20 cellular contexts compared by ENCODE assay signal in genomic region chr4:635851-636627, GRCh38. TPM values are rescaled to one million over a fixed set of nuclear protein-coding genes. Genes with fewer than 3 reads are reported as not detected.
DNase-seq lines count a peak whose midpoint lies in the region; ATAC-seq, FAIRE-seq and TF ChIP-seq lines count a peak whose summit lies in the region.
"Had no signal": no experiment of that assay in that cellular context is flagged by ENCODE, and none has a peak within 500 bp of the region (broad histone marks: within the 10 kb centered on the region; RNA-seq: fewer than 3 reads in every experiment).

No MANE protein-coding gene starts in this region.

- H3K4me1 ChIP-seq in kidney (ENCODE audit: control insufficient read depth in 1 of 2, insufficient read depth in 1 of 2, low read depth in 1 of 2, low read length in 2 of 2) (no peaks in the 10 kb centered on the region), spleen (no peaks in the 10 kb centered on the region), A673 (ENCODE audit: insufficient read depth, low read length, poor library complexity, severe bottlenecking) (no peaks in the 10 kb centered on the region)

- no peak overlapping the region for H3K27ac ChIP-seq in kidney (ENCODE audit: low read depth in 2 of 2, low read length in 2 of 2)
- no peak overlapping the region for H3K27ac ChIP-seq in spleen
- no peak overlapping the region for H3K27ac ChIP-seq in A673 (ENCODE audit: low read depth, low read length, poor library complexity, severe bottlenecking)

- H3K4me3 ChIP-seq in kidney (ENCODE audit: low read length in 2 of 2) (no peak overlapping the region), spleen (no peak overlapping the region), A673 (ENCODE audit: low read depth, low read length, poor library complexity, severe bottlenecking) (no peak overlapping the region)
- H3K4me3 ChIP-seq: GM23338 had no signal

- BruUV-seq in A673 (replicated peaks; lab: Mats Ljungman, UMichigan), result no TSS peak

- no peak overlapping the region for H3K27ac Mint-ChIP-seq in WTC11
- H3K27ac Mint-ChIP-seq: GM23338 had no signal

- peak; percentile 15 for DNase-seq in left ventricle myocardium superior
- DNase-seq in left cardiac atrium, result no peak
- DNase-seq in WTC11 (ENCODE audit: low spot score), result peak; percentile 6
- DNase-seq in kidney, result peak; percentile 67
- peak; percentile 69 for DNase-seq in spleen
- no peak for DNase-seq in stimulated activated CD4-positive, alpha-beta T cell treated with anti-CD3 and anti-CD28 coated beads, Interleukin-4, amount 100 ng/mL, for 24 hours
- DNase-seq in A673 (ENCODE audit: low spot score), result no peak
- DNase-seq: AML-193, COR-L47, GF-D8, KBM-7, NCI-H1436 treated with DMSO at 0.1 percent for 48 hours, NCI-H2081, NCI-H510A treated with DMSO at 0.1 percent for 48 hours, NCI-H82, PC-3 had no signal

- H3K36me3 Mint-ChIP-seq in WTC11, result peaks cover 6% of the 10 kb centered on the region; the same call in 1 of the 2 replicates

- 84 to 90% (median 86%) methylated on average over 20 to 22 of the region's 22 CpGs for WGBS in spleen, 5 donors

- H3K4me3 Mint-ChIP-seq in WTC11, result no peak overlapping the region
- H3K4me3 Mint-ChIP-seq: GM23338 had no signal

- H3K27me3 Mint-ChIP-seq in WTC11 (ENCODE audit: low read depth), result peaks cover 7% of the 10 kb centered on the region

- H3K36me3 ChIP-seq in kidney (ENCODE audit: control insufficient read depth in 1 of 2, insufficient read depth in 2 of 2, low read length in 2 of 2) (no peaks in the 10 kb centered on the region), spleen (no peaks in the 10 kb centered on the region), A673 (ENCODE audit: insufficient read depth, low read length, poor library complexity, severe bottlenecking) (no peaks in the 10 kb centered on the region)

- H3K9me3 Mint-ChIP-seq in WTC11, result peaks cover 27% of the 10 kb centered on the region

- H3K27me3 ChIP-seq in spleen (replicated peaks in 1 of 7), result peaks cover 0 to 35% (median 0%) of the 10 kb centered on the region in 7 donors
- H3K27me3 ChIP-seq in A673 (replicated peaks; ENCODE audit: insufficient read depth, low read depth, low read length, poor library complexity), result peaks cover 15% of the 10 kb centered on the region

- intact Hi-C loops in left ventricle myocardium superior (cut with micrococcal nuclease) (no loop called here), left cardiac atrium (cut with DNase I) (no loop called here), kidney (cut with DNase I) (no loop called here), spleen (cut with DNase I; ENCODE audit: low total_unique reads) (no loop called here), A673 (cut with micrococcal nuclease; ENCODE audit: unreplicated experiment) (no loop called here)

- H3K4me1 Mint-ChIP-seq in WTC11, result no peaks in the 10 kb centered on the region
- H3K4me1 Mint-ChIP-seq: GM23338 had no signal

- CTCF ChIA-PET in WTC11 (lab: Charles Lee) (no interaction called here), A673 (lab: Charles Lee) (no interaction called here)

- TF ChIP-seq POLR2A in spleen (IDR thresholded peaks at IDR 0.05), result no peak

- TF ChIP-seq CTCF in WTC11 (IDR thresholded peaks at IDR 0.05) (no peak), kidney (IDR thresholded peaks at IDR 0.05; ENCODE audit: borderline replicate concordance, extremely low read depth, insufficient read depth) (no peak), spleen (IDR thresholded peaks at IDR 0.05 in 8 of 11, conservative IDR thresholded peaks at IDR 0.05 in 3 of 11) (no peak), A673 (conservative IDR thresholded peaks at IDR 0.05; ENCODE audit: low read depth, low read length) (no peak)

- POLR2A ChIA-PET in WTC11 (lab: Charles Lee) (no interaction called here), A673 (lab: Charles Lee; ENCODE audit: low non-redundant PET) (no interaction called here)

- no peak for ATAC-seq in left ventricle myocardium superior
- ATAC-seq in left cardiac atrium, result no peak
- no peak for ATAC-seq in WTC11
- ATAC-seq: GM23338, PC-3 had no signal

- FAIRE-seq in kidney (lab: Jason Lieb, UNC), result no peak
- FAIRE-seq: GM12891, GM18507 had no signal

- H3K9me3 ChIP-seq in kidney (ENCODE audit: control insufficient read depth in 1 of 2, low read length in 2 of 2) (peaks cover 0 to 4% of the 10 kb centered on the region in 2 donors), spleen (peaks cover 0 to 15% (median 0%) of the 10 kb centered on the region in 8 donors), A673 (ENCODE audit: low read depth, low read length, poor library complexity, severe bottlenecking) (no peaks in the 10 kb centered on the region)

- H3K9ac ChIP-seq in kidney (ENCODE audit: low read length in 2 of 2), result no peak overlapping the region

TF ChIP-seq in WTC11, 78 proteins besides CTCF, POLR2A, EP300 and RAD21 (continues in another document):
- TF ChIP-seq AR (CRISPR knock-in tag; IDR thresholded peaks at IDR 0.05) (no peak), JAZF1 (CRISPR knock-in tag; IDR thresholded peaks at IDR 0.05) (no peak), E2F5 (CRISPR knock-in tag; IDR thresholded peaks at IDR 0.05) (no peak), TP53 (CRISPR knock-in tag; IDR thresholded peaks at IDR 0.05) (no peak), GABPB1 (CRISPR knock-in tag; IDR thresholded peaks at IDR 0.05) (no peak), ATF1 (CRISPR knock-in tag; IDR thresholded peaks at IDR 0.05) (no peak), ELF4 (CRISPR knock-in tag; IDR thresholded peaks at IDR 0.05; ENCODE audit: low read depth) (no peak), SMAD4 (CRISPR knock-in tag; IDR thresholded peaks at IDR 0.05) (no peak), CREM (CRISPR knock-in tag; IDR thresholded peaks at IDR 0.05) (no peak)

RNA-seq across cellular contexts. Expression of gene PDE6B, which starts 10.7 kb away (rescaled TPM):
- total RNA-seq in left ventricle myocardium superior (2.1 TPM), left cardiac atrium (1 to 10 TPM; 4.7 to 5.2 TPM), WTC11 (2021) (7.1 to 13.1 TPM (median 13.0 TPM) in 3 replicates), kidney (10.7 TPM), spleen (10 to 100 TPM in 6 of 7 donors, 1 to 10 TPM in 1; 10.0 to 19.8 (median 15.8) TPM), A673 (2021) (10.4 and 12.9 TPM in 2 replicates)
- polyA plus RNA-seq in kidney (ENCODE audit: insufficient read depth, low read depth, low replicate concordance) (10.8 TPM), spleen (1 to 10 TPM; 4.4 to 7.7 (median 6.1) TPM)
- total RNA-seq: PC-3 had no signal

RNA-seq across cellular contexts. Expression of gene ATP5ME, which starts 38.0 kb away (rescaled TPM):
- 1,128 TPM for total RNA-seq in left ventricle myocardium superior
- total RNA-seq in left cardiac atrium, result 100 to 1,000 TPM; 770 to 781 TPM
- total RNA-seq in WTC11 (2021), result 458 to 478 TPM (median 468 TPM) in 3 replicates
- 248 TPM for total RNA-seq in kidney
- polyA plus RNA-seq in kidney (ENCODE audit: insufficient read depth, low read depth, low replicate concordance), result 1,928 TPM
- 100 to 1,000 TPM in 4 of 7 donors, 10 to 100 TPM in 3; 51.7 to 187 (median 160) TPM for total RNA-seq in spleen
- polyA plus RNA-seq in spleen, result 100 to 1,000 TPM; 444 to 497 (median 461) TPM
- total RNA-seq in A673 (2021), result 362 and 383 TPM in 2 replicates

RNA-seq across cellular contexts. Expression of gene MYL5, which starts 38.3 kb away (rescaled TPM):
- total RNA-seq in left ventricle myocardium superior, result 2.7 TPM
- 1 to 10 TPM; 5.4 to 5.9 TPM for total RNA-seq in left cardiac atrium
- total RNA-seq in WTC11 (2021), result 12.1 to 22.2 TPM (median 14.8 TPM) in 3 replicates
- total RNA-seq in kidney, result 17.9 TPM
- polyA plus RNA-seq in kidney (ENCODE audit: insufficient read depth, low read depth, low replicate concordance), result 29.6 TPM
- total RNA-seq in spleen, result 10 to 100 TPM in 6 of 7 donors, 1 to 10 TPM in 1; 9.2 to 28.2 (median 14.6) TPM
- polyA plus RNA-seq in spleen, result 10 to 100 TPM; 18.9 to 32.6 (median 20.0) TPM
- 11.7 and 13.0 TPM in 2 replicates for total RNA-seq in A673 (2021)

RNA-seq across cellular contexts. Expression of gene SLC49A3, which starts 52.9 kb away (rescaled TPM):
- 12.6 TPM for total RNA-seq in left ventricle myocardium superior
- total RNA-seq in left cardiac atrium, result 10 to 100 TPM; 14.0 to 17.2 TPM
- total RNA-seq in WTC11 (2021), result 5.8 to 6.8 TPM (median 6.7 TPM) in 3 replicates
- total RNA-seq in kidney, result 18.2 TPM
- 12.6 TPM for polyA plus RNA-seq in kidney (ENCODE audit: insufficient read depth, low read depth, low replicate concordance)
- 10 to 100 TPM; 11.2 to 28.8 (median 21.2) TPM for total RNA-seq in spleen
- polyA plus RNA-seq in spleen, result 10 to 100 TPM in 2 of 3 donors, 1 to 10 TPM in 1; 5.6 to 19.3 (median 11.7) TPM
- 0.47 and 1.7 TPM in 2 replicates for total RNA-seq in A673 (2021)
- total RNA-seq: Daoy, PC-3 had no signal

RNA-seq across cellular contexts. Expression of gene TMEM271, which starts 59.9 kb away (rescaled TPM):
- not detected for total RNA-seq in left ventricle myocardium superior
- not detected for total RNA-seq in left cardiac atrium
- 0.14 to 0.31 TPM (median 0.16 TPM) in 3 replicates for total RNA-seq in WTC11 (2021)
- total RNA-seq in kidney, result not detected
- polyA plus RNA-seq in kidney (ENCODE audit: insufficient read depth, low read depth, low replicate concordance), result not detected
- not detected for total RNA-seq in spleen
- not detected for polyA plus RNA-seq in spleen
- total RNA-seq in A673 (2021), result 2.6 and 3.6 TPM in 2 replicates
- total RNA-seq: Daoy, GM23338, PC-3 had no signal

Comparison
In these comparisons a context has a peak if more than half of its experiments do, and no peak if none do; other contexts are left out.
1. DNase-seq: peak in left ventricle myocardium superior (single experiment), WTC11 (single experiment), kidney (single experiment) and spleen (single experiment); none in left cardiac atrium (single experiment), stimulated activated CD4-positive, alpha-beta T cell treated with anti-CD3 and anti-CD28 coated beads, Interleukin-4, amount 100 ng/mL, for 24 hours (single experiment) and A673 (single experiment).